23 cellular contexts compared by ENCODE assay signal in genomic region chr14:89022274-89022673, GRCh38.
"Had no signal": no experiment of that assay in that cellular context is flagged by ENCODE, and none has a peak within 500 bp of the region (broad histone marks: within the 10 kb centered on the region; RNA-seq: fewer than 3 reads in every experiment).

No MANE protein-coding gene starts in this region.

- FAIRE-seq: colon, endometrium, islet of Langerhans, keratinocyte had no signal

- H3K27ac ChIP-seq: epithelial cell of prostate, esophagus squamous epithelium, gastroesophageal sphincter, heart right ventricle, left lung, lower lobe of right lung had no signal

- H3K9me3 ChIP-seq: esophagus squamous epithelium, gastroesophageal sphincter, heart right ventricle, left lung, lower lobe of right lung, mucosa of descending colon had no signal

- H3K4me3 ChIP-seq: esophagus squamous epithelium, gastroesophageal sphincter, heart right ventricle, left lung, lower lobe of right lung, mucosa of descending colon had no signal

- H3K36me3 ChIP-seq: esophagus squamous epithelium, gastroesophageal sphincter, heart right ventricle, left lung, lower lobe of right lung had no signal

- DNase-seq: cortex of kidney; effector CD8-positive, alpha-beta T cell; effector memory CD8-positive, alpha-beta T cell; endodermal cell; erythroblast; esophagus squamous epithelium; foreskin fibroblast; foreskin melanocyte; heart right ventricle; hippocampal formation; left cardiac atrium; left lung; left ventricle myocardium superior; lower lobe of right lung; mesenchymal stem cell; mucosa of descending colon had no signal

- ATAC-seq: effector memory CD8-positive, alpha-beta T cell; esophagus mucosa; gastroesophageal sphincter; heart right ventricle; left cardiac atrium; left lung; left ventricle myocardium superior; lower lobe of right lung; mucosa of descending colon had no signal
